Comparison of ENCODE assay signal across 20 cellular contexts in genomic region chr22:47596176-47596690, GRCh38.
"Had no signal": no experiment of that assay in that cellular context is flagged by ENCODE, and none has a peak within 500 bp of the region (broad histone marks: within the 10 kb centered on the region; RNA-seq: fewer than 3 reads in every experiment).

No MANE protein-coding gene starts in this region.

- H3K4me3 ChIP-seq: coronary artery, gastrocnemius medialis, lower lobe of right lung, prostate gland, right atrium auricular region, skin epidermis, spleen, testis, tibial artery, upper lobe of left lung had no signal

- H3K27me3 ChIP-seq: gastrocnemius medialis, right atrium auricular region, testis, upper lobe of left lung had no signal

- ATAC-seq: effector memory CD8-positive, alpha-beta T cell; gastrocnemius medialis; left ventricle myocardium superior; lower lobe of right lung; natural killer cell treated with Interleukin-12 subunit alpha and Interleukin-12 subunit beta and Interleukin-15 and Interleukin-18, amount 100 ng/mL, for 72 hours; stimulated activated memory B cell treated with anti-CD40 and anti-IgM and Interleukin-4, amounts not matched to agents 10 μg/mL and 1 μg/mL and 100 μg/mL, for 72 hours; stimulated activated naive CD8-positive, alpha-beta T cell treated with anti-CD3 and anti-CD28 coated beads, Interleukin-15, Interleukin-2, amounts not matched to agents 100 U/mL and 50 U/mL, for 24 hours had no signal

- H3K27ac ChIP-seq: coronary artery, gastrocnemius medialis, lower lobe of right lung, prostate gland, right atrium auricular region, skin epidermis, spleen, testis, tibial artery, upper lobe of left lung had no signal

- H3K9me3 ChIP-seq: gastrocnemius medialis, lower lobe of right lung, prostate gland, right atrium auricular region, spleen, testis, tibial artery, upper lobe of left lung had no signal

- H3K36me3 ChIP-seq: gastrocnemius medialis, lower lobe of right lung, prostate gland, right atrium auricular region, spleen, tibial artery, upper lobe of left lung had no signal

- H3K4me1 ChIP-seq: gastrocnemius medialis, lower lobe of right lung, prostate gland, right atrium auricular region, spleen, testis, tibial artery, upper lobe of left lung had no signal

- DNase-seq: dermis blood vessel endothelial cell; effector memory CD8-positive, alpha-beta T cell; erythroblast; gastrocnemius medialis; left ventricle myocardium superior; lower lobe of right lung; naive B cell; spleen; stimulated activated CD4-positive, alpha-beta T cell treated with anti-CD3 and anti-CD28 coated beads, Interleukin-4, amount 100 ng/mL, for 4 hours; stimulated activated naive CD8-positive, alpha-beta T cell treated with anti-CD3 and anti-CD28 coated beads, Interleukin-15, Interleukin-2, amounts not matched to agents 100 U/mL and 50 U/mL, for 24 hours; substantia nigra; testis; upper lobe of left lung had no signal
